In the genomic region with DNA sequence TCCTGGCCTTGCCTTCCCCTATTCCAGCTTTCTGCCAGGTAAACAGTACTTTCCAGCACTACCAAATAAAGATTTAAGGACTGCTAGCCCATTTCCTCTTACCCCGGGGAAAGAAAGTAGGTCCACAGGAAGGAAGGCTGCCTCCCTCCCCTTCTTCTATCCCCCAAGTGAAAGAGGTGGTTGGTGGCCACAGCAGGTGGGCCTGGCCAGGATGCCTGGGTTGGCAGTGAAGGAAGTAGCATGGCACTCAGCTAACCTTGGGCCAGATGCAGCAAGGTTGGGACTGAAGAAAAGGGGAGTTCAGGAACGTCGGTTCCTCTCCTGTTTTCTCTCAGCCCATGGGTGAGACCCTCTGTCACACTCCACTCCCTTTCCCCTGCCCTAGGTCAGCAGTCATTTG, we compare ENCODE assay signal across 25 cellular contexts. TPM values are rescaled to one million over a fixed set of nuclear protein-coding genes. Genes with fewer than 3 reads are reported as not detected.
A peak's percentile ranks its signal among the peaks of the same experiment; 100 is the strongest.
DNase-seq lines count a peak whose midpoint lies in the region; ATAC-seq and TF ChIP-seq lines count a peak whose summit lies in the region.
"Had no signal": no experiment of that assay in that cellular context is flagged by ENCODE, and none has a peak within 500 bp of the region (broad histone marks: within the 10 kb centered on the region; RNA-seq: fewer than 3 reads in every experiment).

No MANE protein-coding gene starts in this region.

- peaks cover 69% of the 10 kb centered on the region for H3K4me1 Mint-ChIP-seq in activated naive CD4-positive, alpha-beta T cell treated with anti-CD3 and anti-CD28 coated beads for 36 hours (ENCODE audit: low read depth)
- peaks cover 63% of the 10 kb centered on the region for H3K4me1 Mint-ChIP-seq in activated naive CD8-positive, alpha-beta T cell treated with anti-CD3 and anti-CD28 coated beads for 36 hours
- peaks cover 53% of the 10 kb centered on the region for H3K4me1 Mint-ChIP-seq in stimulated activated effector memory CD8-positive, alpha-beta T cell treated with anti-CD3 and anti-CD28 coated beads, Interleukin-12 subunit alpha, Interleukin-12 subunit beta, amount 100 ng/mL, for 72 hours

- peaks cover 8% of the 10 kb centered on the region; the same call in 1 of the 2 replicates for H3K79me2 ChIP-seq in Karpas-422 (ENCODE audit: low read length)

- H2AFZ ChIP-seq in Karpas-422 (ENCODE audit: low read length): no peak overlapping the region

- no peak for TF ChIP-seq POLR2A in heart left ventricle (IDR thresholded peaks at IDR 0.05)

- H3K9me3 ChIP-seq in Karpas-422 (ENCODE audit: low read length) (no peaks in the 10 kb centered on the region), heart left ventricle (no peaks in the 10 kb centered on the region)
- H3K9me3 ChIP-seq: A549, pancreas, right atrium auricular region had no signal

- H3K27ac Mint-ChIP-seq in activated naive CD4-positive, alpha-beta T cell treated with anti-CD3 and anti-CD28 coated beads for 36 hours: peak overlapping the region; percentile 8
- no peak overlapping the region for H3K27ac Mint-ChIP-seq in activated naive CD4-positive, alpha-beta T cell treated with anti-CD3 and anti-CD28 coated beads, Interleukin-2, amount 50 U/mL, for 72 hours
- peak overlapping the region; percentile 43 for H3K27ac Mint-ChIP-seq in activated naive CD8-positive, alpha-beta T cell treated with anti-CD3 and anti-CD28 coated beads for 36 hours
- H3K27ac Mint-ChIP-seq in stimulated activated effector memory CD8-positive, alpha-beta T cell treated with anti-CD3 and anti-CD28 coated beads, Interleukin-12 subunit alpha, Interleukin-12 subunit beta, amount 100 ng/mL, for 72 hours: peak overlapping the region; percentile 81
- H3K27ac Mint-ChIP-seq: H9 had no signal

- H3K36me3 Mint-ChIP-seq in activated naive CD4-positive, alpha-beta T cell treated with anti-CD3 and anti-CD28 coated beads for 36 hours (ENCODE audit: low read depth): peaks cover 28% of the 10 kb centered on the region
- peaks cover 9 to 20% of the 10 kb centered on the region in 2 donors for H3K36me3 Mint-ChIP-seq in activated naive CD4-positive, alpha-beta T cell treated with anti-CD3 and anti-CD28 coated beads, Interleukin-2, amount 50 U/mL, for 72 hours
- peaks cover 33% of the 10 kb centered on the region for H3K36me3 Mint-ChIP-seq in activated naive CD8-positive, alpha-beta T cell treated with anti-CD3 and anti-CD28 coated beads for 36 hours
- peaks cover 56% of the 10 kb centered on the region for H3K36me3 Mint-ChIP-seq in stimulated activated effector memory CD8-positive, alpha-beta T cell treated with anti-CD3 and anti-CD28 coated beads, Interleukin-12 subunit alpha, Interleukin-12 subunit beta, amount 100 ng/mL, for 72 hours

- H3K27me3 ChIP-seq in Karpas-422 (ENCODE audit: low read length) (no peaks in the 10 kb centered on the region), heart left ventricle (no peaks in the 10 kb centered on the region)
- H3K27me3 ChIP-seq: pancreas, right atrium auricular region had no signal

- H3K4me2 ChIP-seq in Karpas-422 (ENCODE audit: low read depth, low read length, poor library complexity, severe bottlenecking): peak overlapping the region; percentile 83
- H3K4me2 ChIP-seq: A549 had no signal

- no peak for ATAC-seq in activated naive CD4-positive, alpha-beta T cell treated with anti-CD3 and anti-CD28 coated beads, Interleukin-2, amount 50 U/mL, for 72 hours
- ATAC-seq in stimulated activated effector memory CD8-positive, alpha-beta T cell treated with anti-CD3 and anti-CD28 coated beads, Interleukin-12 subunit alpha, Interleukin-12 subunit beta, amount 100 ng/mL, for 72 hours: no peak
- ATAC-seq in heart left ventricle: no peak
- ATAC-seq: A549; K562; naive thymus-derived CD4-positive, alpha-beta T cell; pancreas had no signal

- H3K9me3 Mint-ChIP-seq in activated naive CD4-positive, alpha-beta T cell treated with anti-CD3 and anti-CD28 coated beads for 36 hours: no peaks in the 10 kb centered on the region
- peaks cover 0 to 7% of the 10 kb centered on the region in 2 donors for H3K9me3 Mint-ChIP-seq in activated naive CD4-positive, alpha-beta T cell treated with anti-CD3 and anti-CD28 coated beads, Interleukin-2, amount 50 U/mL, for 72 hours
- peaks cover 4% of the 10 kb centered on the region for H3K9me3 Mint-ChIP-seq in activated naive CD8-positive, alpha-beta T cell treated with anti-CD3 and anti-CD28 coated beads for 36 hours
- H3K9me3 Mint-ChIP-seq in stimulated activated effector memory CD8-positive, alpha-beta T cell treated with anti-CD3 and anti-CD28 coated beads, Interleukin-12 subunit alpha, Interleukin-12 subunit beta, amount 100 ng/mL, for 72 hours: no peaks in the 10 kb centered on the region
- H3K9me3 Mint-ChIP-seq: H9; naive thymus-derived CD4-positive, alpha-beta T cell had no signal

- no peak for TF ChIP-seq CTCF in heart left ventricle (IDR thresholded peaks at IDR 0.05)

- no peaks in the 10 kb centered on the region for H3K9me2 ChIP-seq in Karpas-422 (replicated peaks; ENCODE audit: insufficient read depth, low read length)

- intact Hi-C loops in activated naive CD4-positive, alpha-beta T cell treated with anti-CD3 and anti-CD28 coated beads for 36 hours (cut with micrococcal nuclease): no loop called here
- intact Hi-C loops in heart left ventricle (cut with DNase I): no loop called here

- no peak for DNase-seq in activated naive CD4-positive, alpha-beta T cell treated with anti-CD3 and anti-CD28 coated beads for 36 hours
- no peak for DNase-seq in activated naive CD4-positive, alpha-beta T cell treated with anti-CD3 and anti-CD28 coated beads, Interleukin-2, amount 50 U/mL, for 72 hours (ENCODE audit: low spot score in 2 of 2)
- DNase-seq in Karpas-422: peak; percentile 53
- DNase-seq in activated naive CD8-positive, alpha-beta T cell treated with anti-CD3 and anti-CD28 coated beads for 36 hours: no peak
- DNase-seq in stimulated activated effector memory CD8-positive, alpha-beta T cell treated with anti-CD3 and anti-CD28 coated beads, Interleukin-12 subunit alpha, Interleukin-12 subunit beta, amount 100 ng/mL, for 72 hours (ENCODE audit: low spot score in 2 of 2): no peak
- DNase-seq in NCI-H69 (lab: John Stamatoyannopoulos, UW): no peak
- no peak for DNase-seq in activated gamma-delta T cell (lab: John Stamatoyannopoulos, UW)
- DNase-seq in heart left ventricle: no peak
- DNase-seq: amniotic stem cell; H9; naive thymus-derived CD4-positive, alpha-beta T cell; NCI-H2171 treated with DMSO at 0.1 percent for 48 hours; NCI-H526 treated with DMSO at 0.1 percent for 48 hours; pancreas; stimulated activated CD4-positive, alpha-beta T cell treated with anti-CD3 and anti-CD28 coated beads, Interleukin-12 subunit alpha, Interleukin-12 subunit beta, amount 100 ng/mL, for 4 hours; stimulated activated CD4-positive, alpha-beta T cell treated with anti-CD3 and anti-CD28 coated beads, Interleukin-4, amount 100 ng/mL, for 4 hours; T1000 had no signal

- WGBS in heart left ventricle, 4 donors: 67 to 76% (median 72%) methylated on average over 3 of the region's 3 CpGs

- H3K27ac ChIP-seq in Karpas-422 (ENCODE audit: low read length): peak overlapping the region; percentile 99
- peak overlapping the region in 1 of 12 donors; percentile 15 for H3K27ac ChIP-seq in heart left ventricle
- H3K27ac ChIP-seq: A549, C4-2B, coronary artery, pancreas, right atrium auricular region had no signal

- no peaks in the 10 kb centered on the region for H3K27me3 Mint-ChIP-seq in activated naive CD4-positive, alpha-beta T cell treated with anti-CD3 and anti-CD28 coated beads for 36 hours (ENCODE audit: low read depth)
- H3K27me3 Mint-ChIP-seq in activated naive CD8-positive, alpha-beta T cell treated with anti-CD3 and anti-CD28 coated beads for 36 hours: no peaks in the 10 kb centered on the region

- peak overlapping the region; percentile 45 for H3K9ac ChIP-seq in Karpas-422 (ENCODE audit: low read length)

- H3K4me1 ChIP-seq in Karpas-422 (ENCODE audit: low read length): peaks cover 68% of the 10 kb centered on the region
- H3K4me1 ChIP-seq in heart left ventricle: peaks cover 7 to 59% (median 35%) of the 10 kb centered on the region in 12 donors

- H3K36me3 ChIP-seq in Karpas-422 (ENCODE audit: insufficient read depth, low read length) (0 out of 2 replicates have a peak, but pooled peaks cover 3% of the 10 kb centered on the region), heart left ventricle (peaks cover 0 to 66% (median 35%) of the 10 kb centered on the region in 9 donors)

- no peaks in the 10 kb centered on the region for H4K20me1 ChIP-seq in Karpas-422 (ENCODE audit: insufficient read depth, low read depth, low read length)

- H3K4me3 ChIP-seq in Karpas-422 (ENCODE audit: low read length) (no peak overlapping the region), heart left ventricle (no peak overlapping the region)
- H3K4me3 ChIP-seq: A549, coronary artery, K562, pancreas, right atrium auricular region had no signal

- H3K4me3 Mint-ChIP-seq in activated naive CD4-positive, alpha-beta T cell treated with anti-CD3 and anti-CD28 coated beads for 36 hours: no peak overlapping the region
- no peak overlapping the region for H3K4me3 Mint-ChIP-seq in activated naive CD8-positive, alpha-beta T cell treated with anti-CD3 and anti-CD28 coated beads for 36 hours
- H3K4me3 Mint-ChIP-seq in stimulated activated effector memory CD8-positive, alpha-beta T cell treated with anti-CD3 and anti-CD28 coated beads, Interleukin-12 subunit alpha, Interleukin-12 subunit beta, amount 100 ng/mL, for 72 hours: peak overlapping the region; percentile 32
- H3K4me3 Mint-ChIP-seq: H9 had no signal

- CTCF ChIA-PET in activated naive CD4-positive, alpha-beta T cell treated with anti-CD3 and anti-CD28 coated beads for 36 hours (lab: Charles Lee): interaction anchor here (1.0 to 22.5 kb wide), 3 partner anchors 14 to 41 kb away, joined by 3 to 442 read pairs (median 57); partner anchors contain the start of genes LST1, LTB and TNF

RNA-seq across cellular contexts. Expression of gene NFKBIL1, which starts 8.9 kb away (rescaled TPM):
- total RNA-seq in activated naive CD4-positive, alpha-beta T cell treated with anti-CD3 and anti-CD28 coated beads for 36 hours: 10 to 100 TPM; 20.4 to 20.6 TPM
- total RNA-seq in activated naive CD4-positive, alpha-beta T cell treated with anti-CD3 and anti-CD28 coated beads, Interleukin-2, amount 50 U/mL, for 72 hours: 10 to 100 TPM; 19.4 to 39.7 TPM
- total RNA-seq in Karpas-422 (2014; rRNA removed; shearing (Covaris generic); ENCODE audit: low replicate concordance): 21.8 and 46.1 TPM in 2 replicates
- total RNA-seq in activated naive CD8-positive, alpha-beta T cell treated with anti-CD3 and anti-CD28 coated beads for 36 hours: 10 to 100 TPM; 10.6 TPM
- total RNA-seq in heart left ventricle: 10 to 100 TPM in 8 of 9 donors, 1 to 10 TPM in 1; 10.0 to 17.8 (median 12.4) TPM
- polyA plus RNA-seq in heart left ventricle: 10 to 100 TPM; 18.2 to 22.9 TPM

RNA-seq across cellular contexts. Expression of gene ATP6V1G2, which starts 9.9 kb away (rescaled TPM):
- total RNA-seq in activated naive CD4-positive, alpha-beta T cell treated with anti-CD3 and anti-CD28 coated beads for 36 hours: 1 to 10 TPM; 1.2 to 1.4 TPM
- total RNA-seq in activated naive CD4-positive, alpha-beta T cell treated with anti-CD3 and anti-CD28 coated beads, Interleukin-2, amount 50 U/mL, for 72 hours: 1 to 10 TPM; 4.1 to 7.4 TPM
- 15.2 and 34.9 TPM in 2 replicates for total RNA-seq in Karpas-422 (2014; rRNA removed; shearing (Covaris generic); ENCODE audit: low replicate concordance)
- total RNA-seq in activated naive CD8-positive, alpha-beta T cell treated with anti-CD3 and anti-CD28 coated beads for 36 hours: 1 to 10 TPM; 1.0 to 1.5 TPM
- 1 to 10 TPM; 1.1 to 3.5 (median 1.4) TPM for total RNA-seq in heart left ventricle
- polyA plus RNA-seq in heart left ventricle: 1 to 10 TPM; 1.3 to 2.2 TPM

RNA-seq across cellular contexts. Expression of gene DDX39B, which starts 14.5 kb away (rescaled TPM):
- total RNA-seq in activated naive CD4-positive, alpha-beta T cell treated with anti-CD3 and anti-CD28 coated beads for 36 hours: 100 to 1,000 TPM; 600 to 624 TPM
- total RNA-seq in activated naive CD4-positive, alpha-beta T cell treated with anti-CD3 and anti-CD28 coated beads, Interleukin-2, amount 50 U/mL, for 72 hours: 100 to 1,000 TPM; 569 to 658 TPM
- 412 and 561 TPM in 2 replicates for total RNA-seq in Karpas-422 (2014; rRNA removed; shearing (Covaris generic); ENCODE audit: low replicate concordance)
- 100 to 1,000 TPM; 570 to 580 TPM for total RNA-seq in activated naive CD8-positive, alpha-beta T cell treated with anti-CD3 and anti-CD28 coated beads for 36 hours
- total RNA-seq in heart left ventricle: 100 to 1,000 TPM; 122 to 209 (median 164) TPM
- 100 to 1,000 TPM; 162 to 193 TPM for polyA plus RNA-seq in heart left ventricle

RNA-seq across cellular contexts. Expression of gene LTA, which starts 15.8 kb away (rescaled TPM):
- 100 to 1,000 TPM; 165 to 173 TPM for total RNA-seq in activated naive CD4-positive, alpha-beta T cell treated with anti-CD3 and anti-CD28 coated beads for 36 hours
- total RNA-seq in activated naive CD4-positive, alpha-beta T cell treated with anti-CD3 and anti-CD28 coated beads, Interleukin-2, amount 50 U/mL, for 72 hours: 1,000 to 10,000 TPM in 1 of 2 donors, 100 to 1,000 TPM in 1; 266 to 1,366 TPM
- total RNA-seq in Karpas-422 (2014; rRNA removed; shearing (Covaris generic); ENCODE audit: low replicate concordance): 71.1 and 128 TPM in 2 replicates
- 100 to 1,000 TPM; 328 to 335 TPM for total RNA-seq in activated naive CD8-positive, alpha-beta T cell treated with anti-CD3 and anti-CD28 coated beads for 36 hours
- under 1 TPM in 2 of 9 donors, not detected in 7; 0.18 to 0.64 TPM for total RNA-seq in heart left ventricle
- under 1 TPM in 1 of 2 donors, not detected in 1; 0.07 TPM for polyA plus RNA-seq in heart left ventricle
- total RNA-seq: bronchial epithelial cell, H9, mesenteric fat pad, right atrium auricular region, urinary bladder had no signal
- polyA plus RNA-seq: K562 had no signal

RNA-seq across cellular contexts. Expression of gene TNF, which starts 19.1 kb away (rescaled TPM):
- total RNA-seq in activated naive CD4-positive, alpha-beta T cell treated with anti-CD3 and anti-CD28 coated beads for 36 hours: 10 to 100 TPM; 31.6 to 33.2 TPM
- total RNA-seq in activated naive CD4-positive, alpha-beta T cell treated with anti-CD3 and anti-CD28 coated beads, Interleukin-2, amount 50 U/mL, for 72 hours: 100 to 1,000 TPM in 1 of 2 donors, 10 to 100 TPM in 1; 52.0 to 250 TPM
- total RNA-seq in Karpas-422 (2014; rRNA removed; shearing (Covaris generic); ENCODE audit: low replicate concordance): 223 and 233 TPM in 2 replicates
- total RNA-seq in activated naive CD8-positive, alpha-beta T cell treated with anti-CD3 and anti-CD28 coated beads for 36 hours: 100 to 1,000 TPM; 114 to 115 TPM
- 1 to 10 TPM in 3 of 9 donors, under 1 TPM in 5, not detected in 1; 0.32 to 7.6 (median 0.51) TPM for total RNA-seq in heart left ventricle
- polyA plus RNA-seq in heart left ventricle: under 1 TPM; 0.15 to 0.32 TPM
- total RNA-seq: bronchial epithelial cell, H9, urinary bladder had no signal
- polyA plus RNA-seq: A549 had no signal

Comparison
In these comparisons a context has a peak if more than half of its experiments do, and no peak if none do; other contexts are left out.
1. H3K27ac Mint-ChIP-seq: peak in activated naive CD4-positive, alpha-beta T cell treated with anti-CD3 and anti-CD28 coated beads for 36 hours (single experiment), activated naive CD8-positive, alpha-beta T cell treated with anti-CD3 and anti-CD28 coated beads for 36 hours (single experiment) and stimulated activated effector memory CD8-positive, alpha-beta T cell treated with anti-CD3 and anti-CD28 coated beads, Interleukin-12 subunit alpha, Interleukin-12 subunit beta, amount 100 ng/mL, for 72 hours (single experiment); none in activated naive CD4-positive, alpha-beta T cell treated with anti-CD3 and anti-CD28 coated beads, Interleukin-2, amount 50 U/mL, for 72 hours (0 of 2).